In the genomic region with DNA sequence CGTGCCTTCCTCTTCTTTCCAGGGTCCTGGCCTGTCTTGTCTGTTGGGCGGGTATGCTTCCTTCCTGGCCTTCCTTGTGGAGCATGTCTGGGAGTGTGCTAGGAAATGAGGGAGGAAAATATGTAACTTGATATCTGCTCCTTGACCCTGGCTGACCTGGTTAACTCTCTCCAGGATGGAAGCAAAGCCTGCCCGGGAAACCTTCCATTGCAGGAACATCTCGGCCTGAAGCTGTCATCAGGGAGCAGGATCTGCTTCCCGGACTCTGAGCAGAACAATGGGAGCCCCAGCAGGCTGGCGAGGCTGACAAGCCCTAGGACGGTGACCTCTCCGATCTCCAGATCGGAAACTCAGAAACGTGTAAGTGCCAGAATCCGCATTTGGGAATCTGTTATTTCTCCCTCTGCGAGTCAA, we compare ENCODE assay signal across 8 cellular contexts.
A peak's percentile ranks its signal among the peaks of the same experiment; 100 is the strongest.
DNase-seq lines count a peak whose midpoint lies in the region; ATAC-seq, FAIRE-seq and TF ChIP-seq lines count a peak whose summit lies in the region.

No MANE protein-coding gene starts in this region.

- H4K20me1 ChIP-seq in HepG2 (ENCODE audit: insufficient read depth, low read length), result no peaks in the 10 kb centered on the region

- in situ Hi-C loops in HepG2 (cut with HindIII; ENCODE audit: extremely low pct_ligation_motif_present, low pct_unique_long_range_greater_than_20kb), result no loop called here

- no peaks in the 10 kb centered on the region for H3K27me3 ChIP-seq in liver (ENCODE audit: control insufficient read depth in 4 of 4, insufficient read depth in 4 of 4, low read length in 3 of 4)
- no peaks in the 10 kb centered on the region; a peak in 1 of 5 replicates for H3K27me3 ChIP-seq in HepG2 (ENCODE audit: control insufficient read depth in 1 of 2, insufficient read depth in 2 of 2, low read length in 2 of 2)
- H3K27me3 ChIP-seq in gastroesophageal sphincter, result no peaks in the 10 kb centered on the region
- no peaks in the 10 kb centered on the region for H3K27me3 ChIP-seq in ovary

- H3K9ac ChIP-seq in liver (ENCODE audit: low read depth in 1 of 2, low read length in 2 of 2), result no peak overlapping the region
- H3K9ac ChIP-seq in HepG2 (ENCODE audit: insufficient read depth, low read depth, low read length), result no peak overlapping the region

- CTCF ChIA-PET in HepG2 (lab: Yijun Ruan, JAX; ENCODE audit: low intra/inter-chr PET ratio, low total read pairs), result no interaction called here

- ATAC-seq in HepG2, result no peak
- peak; percentile 71 for ATAC-seq in gastroesophageal sphincter
- ATAC-seq in GM19463 (IDR thresholded peaks at IDR 0.05; ENCODE audit: unreplicated experiment), result no peak
- no peak for ATAC-seq in HG02798 (IDR thresholded peaks at IDR 0.05; ENCODE audit: poor library complexity, unreplicated experiment)
- ATAC-seq in GM21825 (IDR thresholded peaks at IDR 0.05; ENCODE audit: unreplicated experiment), result no peak

- TF ChIP-seq EP300 in HepG2 (IDR thresholded peaks at IDR 0.05; ENCODE audit: low read depth in 2 of 2, low read length in 2 of 2), result no peak
- TF ChIP-seq EP300 in HepG2 (CRISPR knock-in tag; IDR thresholded peaks at IDR 0.05; ENCODE audit: borderline replicate concordance), result no peak
- TF ChIP-seq EP300 in gastroesophageal sphincter (IDR thresholded peaks at IDR 0.05), result no peak
- no peak for TF ChIP-seq EP300 in ovary (IDR thresholded peaks at IDR 0.05)

- H3K9me3 ChIP-seq in liver (ENCODE audit: control insufficient read depth in 4 of 4, low read length in 3 of 4), result no peaks in the 10 kb centered on the region
- no peaks in the 10 kb centered on the region for H3K9me3 ChIP-seq in HepG2 (ENCODE audit: low read length)
- H3K9me3 ChIP-seq in gastroesophageal sphincter, result no peaks in the 10 kb centered on the region
- no peaks in the 10 kb centered on the region for H3K9me3 ChIP-seq in ovary

- H3K4me2 ChIP-seq in HepG2 (ENCODE audit: low read depth, low read length), result no peak overlapping the region

- no peaks in the 10 kb centered on the region for H3K79me2 ChIP-seq in HepG2 (ENCODE audit: insufficient read depth, low read length)

- TF ChIP-seq POLR2A in HepG2 (IDR thresholded peaks at IDR 0.05; ENCODE audit: insufficient read depth in 1 of 2, low read depth in 2 of 2, low read length in 2 of 2) (no peak), gastroesophageal sphincter (IDR thresholded peaks at IDR 0.05) (no peak), ovary (IDR thresholded peaks at IDR 0.05) (no peak)

- no peak overlapping the region for H2AFZ ChIP-seq in HepG2 (ENCODE audit: low read length)

- TF ChIP-seq RAD21 in liver (IDR thresholded peaks at IDR 0.05), result peak in 1 of 2 donors; percentile 39
- no peak for TF ChIP-seq RAD21 in HepG2 (CRISPR knock-in tag; IDR thresholded peaks at IDR 0.05)

- H3K27ac ChIP-seq in liver (ENCODE audit: low read depth in 1 of 2, low read length in 2 of 2) (peak overlapping the region in 1 of 2 donors; percentile 21), HepG2 (ENCODE audit: extremely low read length, insufficient read depth, low read length) (no peak overlapping the region), gastroesophageal sphincter (peak overlapping the region; percentile 60 to 79 (median 72)), ovary (no peak overlapping the region)

- FAIRE-seq in HepG2 (lab: Jason Lieb, UNC), result no peak

- no peak overlapping the region for H3K4me3 ChIP-seq in liver (ENCODE audit: low read depth in 1 of 3, low read length in 3 of 3)
- no peak overlapping the region for H3K4me3 ChIP-seq in HepG2 (replicated peaks in 1 of 3; ENCODE audit: insufficient read depth in 1 of 3, low read depth in 2 of 3, low read length in 3 of 3)
- H3K4me3 ChIP-seq in gastroesophageal sphincter, result peak overlapping the region in 1 of 2 donors; percentile 18
- H3K4me3 ChIP-seq in ovary, result no peak overlapping the region

- H3K36me3 ChIP-seq in liver (ENCODE audit: control insufficient read depth in 4 of 4, insufficient read depth in 3 of 4, low read depth in 1 of 4, low read length in 3 of 4), result no peaks in the 10 kb centered on the region
- no peaks in the 10 kb centered on the region for H3K36me3 ChIP-seq in HepG2 (replicated peaks in 1 of 2; ENCODE audit: control insufficient read depth in 1 of 2, insufficient read depth in 2 of 2, low read length in 2 of 2)
- no peaks in the 10 kb centered on the region for H3K36me3 ChIP-seq in gastroesophageal sphincter
- H3K36me3 ChIP-seq in ovary, result no peaks in the 10 kb centered on the region

- WGBS in liver, result 71% methylated on average over 12 of the region's 12 CpGs
- 35% methylated on average over 12 of the region's 12 CpGs for WGBS in HepG2 (ENCODE audit: low lambda C conversion rate)
- WGBS in gastroesophageal sphincter (ENCODE audit: low coverage in 1 of 2), 2 donors, result 55 to 56% methylated on average over 4 to 7 of the region's 12 CpGs
- WGBS in ovary, 3 donors, result 24 to 27% (median 26%) methylated on average over 12 of the region's 12 CpGs

- POLR2A ChIA-PET in HepG2 (lab: Yijun Ruan, JAX), result no interaction called here

- TF ChIP-seq CTCF in liver (IDR thresholded peaks at IDR 0.05; ENCODE audit: low read depth, low read length, missing input control) (no peak), HepG2 (CRISPR knock-in tag; IDR thresholded peaks at IDR 0.05) (no peak), gastroesophageal sphincter (IDR thresholded peaks at IDR 0.05) (no peak), ovary (IDR thresholded peaks at IDR 0.05) (no peak)

- H3K4me1 ChIP-seq in liver (ENCODE audit: control insufficient read depth in 4 of 4, insufficient read depth in 4 of 4, low read length in 3 of 4) (no peaks in the 10 kb centered on the region), HepG2 (ENCODE audit: insufficient read depth, low read length) (no peaks in the 10 kb centered on the region), gastroesophageal sphincter (peaks cover 2 to 62% (median 5%) of the 10 kb centered on the region in 3 donors), ovary (ENCODE audit: insufficient read depth) (peaks cover 11% of the 10 kb centered on the region)

- intact Hi-C loops in HepG2 (cut with micrococcal nuclease; ENCODE audit: unreplicated experiment) (no loop called here), ovary (cut with DNase I) (no loop called here)

- DNase-seq in HepG2 (ENCODE audit: low spot score) (no peak), ovary (peak in 4 of 5 donors; percentile 34 to 60 (median 48)), NCI-H446 (lab: John Stamatoyannopoulos, UW) (no peak)

- no TSS peak for BruUV-seq in HepG2 (replicated peaks; lab: Mats Ljungman, UMichigan)

TF ChIP-seq in liver, 16 proteins besides CTCF, POLR2A, EP300 and RAD21 (continues in another document):
- no peak for TF ChIP-seq YY1 (IDR thresholded peaks at IDR 0.05)
- TF ChIP-seq SP1 (IDR thresholded peaks at IDR 0.05), result peak; percentile 51
- TF ChIP-seq TAF1 (conservative IDR thresholded peaks at IDR 0.05), result no peak
- TF ChIP-seq, protein P1, sequence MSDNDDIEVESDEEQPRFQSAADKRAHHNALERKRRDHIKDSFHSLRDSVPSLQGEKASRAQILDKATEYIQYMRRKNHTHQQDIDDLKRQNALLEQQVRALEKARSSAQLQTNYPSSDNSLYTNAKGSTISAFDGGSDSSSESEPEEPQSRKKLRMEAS (IDR thresholded peaks at IDR 0.05), result peak; percentile 70

TF ChIP-seq in HepG2, 621 proteins besides CTCF, POLR2A, EP300 and RAD21:
- TF ChIP-seq ZNF160 (CRISPR knock-in tag; IDR thresholded peaks at IDR 0.05) (no peak), ZNF589 (CRISPR knock-in tag; conservative IDR thresholded peaks at IDR 0.05) (no peak), PITX1 (CRISPR knock-in tag; IDR thresholded peaks at IDR 0.05) (no peak), ZNF724P (CRISPR knock-in tag; IDR thresholded peaks at IDR 0.05; ENCODE audit: borderline replicate concordance) (no peak), ZFP82 (CRISPR knock-in tag; IDR thresholded peaks at IDR 0.05; ENCODE audit: borderline replicate concordance) (no peak), SYNCRIP (IDR thresholded peaks at IDR 0.05; ENCODE audit: insufficient read depth, low read depth, low read length) (no peak), HOXA7 (CRISPR knock-in tag; IDR thresholded peaks at IDR 0.05) (no peak), SNAPC4 (CRISPR knock-in tag; IDR thresholded peaks at IDR 0.05) (no peak), HOXA9 (CRISPR knock-in tag; IDR thresholded peaks at IDR 0.05; ENCODE audit: borderline replicate concordance) (no peak)

Comparison
In these comparisons a context has a peak if more than half of its experiments do, and no peak if none do; other contexts are left out.
1. H3K27ac ChIP-seq: peak in gastroesophageal sphincter (4 of 4); none in HepG2 (single experiment) and ovary (0 of 2).
2. DNase-seq: peak in ovary (4 of 5); none in HepG2 (single experiment) and NCI-H446 (0 of 2).